Comparison of ENCODE assay signal across 1 cellular context in genomic region chr2:96191937-96192670, GRCh38.
TF ChIP-seq lines count a peak whose summit lies in the region.

No MANE protein-coding gene starts in this region.

TF ChIP-seq in IMR-90, 13 proteins besides CTCF, POLR2A, EP300 and RAD21:
- TF ChIP-seq RFX5 (IDR thresholded peaks at IDR 0.05; ENCODE audit: low read depth, low read length) (no peak), NFE2L2 (IDR thresholded peaks at IDR 0.05; ENCODE audit: low read depth, low read length) (no peak), USF2 (IDR thresholded peaks at IDR 0.05; ENCODE audit: low read depth, low read length) (no peak), BHLHE40 (IDR thresholded peaks at IDR 0.05; ENCODE audit: low read depth, low read length) (no peak), RCOR1 (IDR thresholded peaks at IDR 0.05; ENCODE audit: insufficient replicate concordance, low read length) (no peak)
